ENCODE assay signal across 26 cellular contexts in genomic region chr16:73418051-73418450, GRCh38.
"Had no signal": no experiment of that assay in that cellular context is flagged by ENCODE, and none has a peak within 500 bp of the region (broad histone marks: within the 10 kb centered on the region; RNA-seq: fewer than 3 reads in every experiment).

No MANE protein-coding gene starts in this region.

- H3K36me3 ChIP-seq: left lung, lower lobe of right lung, pancreas, prostate gland, spleen, suprapubic skin, thoracic aorta, tibial artery, upper lobe of right lung had no signal

- H3K4me1 ChIP-seq: left lung, lower lobe of right lung, pancreas, prostate gland, spleen, suprapubic skin, upper lobe of right lung had no signal

- H3K4me1 Mint-ChIP-seq: naive B cell; stimulated activated effector memory CD8-positive, alpha-beta T cell treated with anti-CD3 and anti-CD28 coated beads, Interleukin-12 subunit alpha, Interleukin-12 subunit beta, amount 100 ng/mL, for 72 hours had no signal

- H3K27ac ChIP-seq: left lung, lower lobe of right lung, pancreas, prostate gland, skin epidermis, spleen, suprapubic skin, thoracic aorta, tibial artery, upper lobe of right lung had no signal

- H3K9me3 Mint-ChIP-seq: immature natural killer cell; natural killer cell; stimulated activated naive CD8-positive, alpha-beta T cell treated with anti-CD3 and anti-CD28 coated beads, Interleukin-15, Interleukin-2, amounts not matched to agents 100 ng/mL and 50 ng/mL, for 24 hours had no signal

- H3K27me3 ChIP-seq: pancreas, spleen, tibial artery, upper lobe of right lung had no signal

- H3K4me3 Mint-ChIP-seq: immature natural killer cell; naive B cell; natural killer cell; stimulated activated effector memory CD8-positive, alpha-beta T cell treated with anti-CD3 and anti-CD28 coated beads, Interleukin-12 subunit alpha, Interleukin-12 subunit beta, amount 100 ng/mL, for 72 hours; stimulated activated naive CD8-positive, alpha-beta T cell treated with anti-CD3 and anti-CD28 coated beads, Interleukin-15, Interleukin-2, amounts not matched to agents 100 ng/mL and 50 ng/mL, for 24 hours had no signal

- H3K9me3 ChIP-seq: left lung, lower lobe of right lung, pancreas, prostate gland, spleen, suprapubic skin, thoracic aorta, tibial artery, upper lobe of right lung had no signal

- ATAC-seq: left colon; left lung; lower lobe of right lung; natural killer cell; pancreas; right cardiac atrium; sciatic nerve; stimulated activated effector memory CD8-positive, alpha-beta T cell treated with anti-CD3 and anti-CD28 coated beads, Interleukin-12 subunit alpha, Interleukin-12 subunit beta, amount 100 ng/mL, for 72 hours; upper lobe of right lung had no signal

- DNase-seq: hypothalamus; immature natural killer cell; kidney; left colon; left lung; lower lobe of right lung; mammary epithelial cell; mesenchymal stem cell; naive B cell; natural killer cell; pancreas; posterior cingulate gyrus; retina; right cardiac atrium; spleen; stimulated activated CD4-positive, alpha-beta T cell treated with anti-CD3 and anti-CD28 coated beads, Interleukin-4, amount 100 ng/mL, for 24 hours; stimulated activated naive CD4-positive, alpha-beta T cell; tibial artery; upper lobe of right lung had no signal

- H3K4me3 ChIP-seq: left lung, lower lobe of right lung, pancreas, prostate gland, skin epidermis, spleen, suprapubic skin, thoracic aorta, tibial artery, upper lobe of right lung had no signal

- H3K36me3 Mint-ChIP-seq: immature natural killer cell; naive B cell; natural killer cell; stimulated activated effector memory CD8-positive, alpha-beta T cell treated with anti-CD3 and anti-CD28 coated beads, Interleukin-12 subunit alpha, Interleukin-12 subunit beta, amount 100 ng/mL, for 72 hours had no signal

- H3K27ac Mint-ChIP-seq: immature natural killer cell; naive B cell; natural killer cell; stimulated activated effector memory CD8-positive, alpha-beta T cell treated with anti-CD3 and anti-CD28 coated beads, Interleukin-12 subunit alpha, Interleukin-12 subunit beta, amount 100 ng/mL, for 72 hours; stimulated activated naive CD8-positive, alpha-beta T cell treated with anti-CD3 and anti-CD28 coated beads, Interleukin-15, Interleukin-2, amounts not matched to agents 100 ng/mL and 50 ng/mL, for 24 hours had no signal
